ENCODE assay signal across 6 cellular contexts in the genomic region with DNA sequence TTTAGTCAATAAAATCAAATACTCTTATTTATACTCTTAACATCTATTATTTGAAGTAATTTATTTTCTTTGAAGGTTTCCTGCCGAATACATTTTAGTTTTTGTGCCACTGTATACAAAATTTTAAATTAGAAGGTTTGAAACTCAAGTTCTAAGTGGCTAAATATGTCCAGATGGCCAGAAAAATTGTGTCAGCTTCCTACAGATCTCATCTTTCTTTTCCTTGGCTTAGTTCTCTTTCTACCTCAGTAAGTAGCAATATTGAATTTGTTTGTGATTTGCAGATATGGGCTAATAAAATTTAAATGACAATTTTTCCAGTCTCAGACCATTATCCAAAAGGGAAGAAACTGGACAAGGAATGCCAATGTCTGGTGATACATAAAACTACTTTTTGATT.
"Had no signal": no experiment of that assay in that cellular context is flagged by ENCODE, and none has a peak within 500 bp of the region (broad histone marks: within the 10 kb centered on the region; RNA-seq: fewer than 3 reads in every experiment).

No MANE protein-coding gene starts in this region.

- H3K4me3 ChIP-seq: K562 had no signal

- H3K27ac ChIP-seq: HL-60 had no signal

- DNase-seq: IMR-90, KBM-7, KG1 had no signal

- ATAC-seq: HepG2, K562 had no signal
